8 cellular contexts compared by ENCODE assay signal in the genomic region with DNA sequence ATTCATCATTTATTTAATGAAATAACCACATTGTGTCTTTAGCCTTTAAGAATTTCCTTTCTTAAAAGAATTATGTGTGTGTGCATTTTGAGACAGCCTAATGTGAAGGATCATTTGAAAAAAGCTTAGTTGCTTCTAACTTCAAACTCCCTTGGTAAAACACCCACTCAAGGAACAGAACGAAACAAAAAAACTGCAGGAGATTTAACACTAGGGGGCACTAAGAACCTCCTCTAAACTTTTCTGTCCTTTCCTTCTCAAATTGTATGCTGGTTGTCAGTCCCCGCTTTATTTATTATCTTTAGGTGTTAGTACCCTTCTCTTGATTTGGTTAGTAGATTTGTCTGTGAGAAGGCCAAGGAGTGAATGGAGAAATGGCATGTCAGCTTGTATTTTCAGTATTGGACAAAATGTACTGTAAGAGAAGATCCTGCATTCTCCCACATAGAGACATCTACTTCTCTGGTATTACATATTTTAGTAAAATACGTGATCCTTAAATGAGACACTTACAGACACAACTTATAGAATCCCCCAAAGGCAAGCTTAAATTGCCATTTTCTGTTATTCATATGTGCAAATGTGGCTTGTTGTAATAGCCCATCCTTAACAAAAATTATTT.
DNase-seq lines count a peak whose midpoint lies in the region; ATAC-seq and TF ChIP-seq lines count a peak whose summit lies in the region.

No MANE protein-coding gene starts in this region.

- H3K27ac ChIP-seq in neural progenitor cell (no peak overlapping the region), ascending aorta (no peak overlapping the region)

- no peaks in the 10 kb centered on the region for H3K9me3 ChIP-seq in neural progenitor cell (ENCODE audit: low read depth)
- H3K9me3 ChIP-seq in ascending aorta: no peaks in the 10 kb centered on the region

- TF ChIP-seq CTCF in BJ (IDR thresholded peaks at IDR 0.05; ENCODE audit: insufficient read depth, low read depth, low read length) (peak; percentile 54), neural progenitor cell (IDR thresholded peaks at IDR 0.05) (peak; percentile 76), ascending aorta (IDR thresholded peaks at IDR 0.05) (peak in 1 of 3 experiments; percentile 28)

- H3K27me3 ChIP-seq in BJ (ENCODE audit: control insufficient read depth, insufficient read depth, low read length) (no peaks in the 10 kb centered on the region), neural progenitor cell (no peaks in the 10 kb centered on the region), ascending aorta (no peaks in the 10 kb centered on the region)

- H3K27ac Mint-ChIP-seq in neural progenitor cell: no peak overlapping the region

- DNase-seq in BJ (ENCODE audit: low read depth) (no peak), NCI-H82 treated with DMSO at 0.1 percent for 48 hours (lab: John Stamatoyannopoulos, UW; ENCODE audit: unreplicated experiment) (peak; percentile 8), dermis microvascular lymphatic vessel endothelial cell (ENCODE audit: low read depth in 2 of 2) (peak; percentile 11 to 39), neural progenitor cell (ENCODE audit: low spot score) (peak; percentile 58), ascending aorta (ENCODE audit: low spot score in 2 of 2) (no peak)
- no peak for DNase-seq in activated T-cell treated with anti-CD3 and anti-CD28 coated beads, Interleukin-2, amount 50 U/mL, for 4 hours

- intact Hi-C loops in ascending aorta (cut with DNase I): no loop called here

- no peaks in the 10 kb centered on the region for H3K4me1 ChIP-seq in neural progenitor cell
- H3K4me1 ChIP-seq in ascending aorta: no peaks in the 10 kb centered on the region

- no peaks in the 10 kb centered on the region for H3K79me2 ChIP-seq in neural progenitor cell (ENCODE audit: low read depth)

- no peaks in the 10 kb centered on the region for H3K4me1 Mint-ChIP-seq in neural progenitor cell
- H3K4me1 Mint-ChIP-seq in activated T-cell treated with anti-CD3 and anti-CD28 coated beads, Interleukin-2, amount 50 U/mL, for 4 hours (ENCODE audit: low read depth): no peaks in the 10 kb centered on the region

- no peaks in the 10 kb centered on the region for H3F3A ChIP-seq in neural progenitor cell (ENCODE audit: low read depth)

- H3K9me3 Mint-ChIP-seq in neural progenitor cell: no peaks in the 10 kb centered on the region
- no peaks in the 10 kb centered on the region for H3K9me3 Mint-ChIP-seq in activated T-cell treated with anti-CD3 and anti-CD28 coated beads, Interleukin-2, amount 50 U/mL, for 4 hours

- no peaks in the 10 kb centered on the region for H4K20me1 ChIP-seq in neural progenitor cell (ENCODE audit: low read depth)

- H2AFZ ChIP-seq in neural progenitor cell (replicated peaks): peak overlapping the region; percentile 9

- H3K4me3 ChIP-seq in BJ (ENCODE audit: low read depth, low read length) (no peak overlapping the region), neural progenitor cell (no peak overlapping the region), ascending aorta (no peak overlapping the region)

- H3K36me3 ChIP-seq in BJ (ENCODE audit: control insufficient read depth, insufficient read depth, low read length): no peaks in the 10 kb centered on the region
- H3K36me3 ChIP-seq in neural progenitor cell: no peaks in the 10 kb centered on the region
- H3K36me3 ChIP-seq in ascending aorta: no peaks in the 10 kb centered on the region

- no peak overlapping the region for H3K9ac ChIP-seq in neural progenitor cell

- H3K27me3 Mint-ChIP-seq in neural progenitor cell (ENCODE audit: insufficient read depth, low read depth): no peaks in the 10 kb centered on the region
- no peaks in the 10 kb centered on the region for H3K27me3 Mint-ChIP-seq in activated T-cell treated with anti-CD3 and anti-CD28 coated beads, Interleukin-2, amount 50 U/mL, for 4 hours (ENCODE audit: low read depth)

- no peak overlapping the region for H3K4me2 ChIP-seq in neural progenitor cell

- H3K36me3 Mint-ChIP-seq in neural progenitor cell: no peaks in the 10 kb centered on the region
- no peaks in the 10 kb centered on the region for H3K36me3 Mint-ChIP-seq in activated T-cell treated with anti-CD3 and anti-CD28 coated beads, Interleukin-2, amount 50 U/mL, for 4 hours (ENCODE audit: insufficient read depth)

- ATAC-seq in GM19328 (IDR thresholded peaks at IDR 0.05; ENCODE audit: unreplicated experiment) (peak; percentile 78), HG03460 (IDR thresholded peaks at IDR 0.05; ENCODE audit: unreplicated experiment) (peak; percentile 68)
- no peak for ATAC-seq in activated T-cell treated with anti-CD3 and anti-CD28 coated beads, Interleukin-2, amount 50 U/mL, for 4 hours

- POLR2A ChIA-PET in BJ (lab: Charles Lee): no interaction called here

- CTCF ChIA-PET in BJ (lab: Yijun Ruan, JAX): interaction anchor here (0.6 to 1.8 kb wide), 4 partner anchors 9 to 11 kb away, joined by 3 to 4 read pairs (median 4); no protein-coding TSS in a partner anchor

- H3K4me3 Mint-ChIP-seq in neural progenitor cell: no peak overlapping the region
- no peak overlapping the region for H3K4me3 Mint-ChIP-seq in activated T-cell treated with anti-CD3 and anti-CD28 coated beads, Interleukin-2, amount 50 U/mL, for 4 hours

Comparison
In these comparisons a context has a peak if more than half of its experiments do, and no peak if none do; other contexts are left out.
1. DNase-seq: peak in NCI-H82 treated with DMSO at 0.1 percent for 48 hours (single experiment), dermis microvascular lymphatic vessel endothelial cell (2 of 2) and neural progenitor cell (single experiment); none in BJ (single experiment), activated T-cell treated with anti-CD3 and anti-CD28 coated beads, Interleukin-2, amount 50 U/mL, for 4 hours (single experiment) and ascending aorta (0 of 2).
2. ATAC-seq: peak in GM19328 (single experiment) and HG03460 (single experiment); none in activated T-cell treated with anti-CD3 and anti-CD28 coated beads, Interleukin-2, amount 50 U/mL, for 4 hours (0 of 2).